In genomic region chr1:167987174-167987573, GRCh38 we compare ENCODE assay signal across 1 cellular context.
TF ChIP-seq lines count a peak whose summit lies in the region.

No MANE protein-coding gene starts in this region.

TF ChIP-seq in HCT116, 20 proteins besides CTCF, POLR2A, EP300 and RAD21 (continued from another document):
- no peak for TF ChIP-seq MAX (IDR thresholded peaks at IDR 0.05)
- no peak for TF ChIP-seq FOSL1 (IDR thresholded peaks at IDR 0.05; ENCODE audit: low read depth)
- no peak for TF ChIP-seq YY1 (IDR thresholded peaks at IDR 0.05; ENCODE audit: extremely low read depth, insufficient replicate concordance, low read depth, low read length)
- TF ChIP-seq REST (IDR thresholded peaks at IDR 0.05; ENCODE audit: low read depth): no peak
- no peak for TF ChIP-seq EZH2 (IDR thresholded peaks at IDR 0.05)
- TF ChIP-seq JUND (IDR thresholded peaks at IDR 0.05): no peak
